2 cellular contexts compared by ENCODE assay signal in the genomic region with DNA sequence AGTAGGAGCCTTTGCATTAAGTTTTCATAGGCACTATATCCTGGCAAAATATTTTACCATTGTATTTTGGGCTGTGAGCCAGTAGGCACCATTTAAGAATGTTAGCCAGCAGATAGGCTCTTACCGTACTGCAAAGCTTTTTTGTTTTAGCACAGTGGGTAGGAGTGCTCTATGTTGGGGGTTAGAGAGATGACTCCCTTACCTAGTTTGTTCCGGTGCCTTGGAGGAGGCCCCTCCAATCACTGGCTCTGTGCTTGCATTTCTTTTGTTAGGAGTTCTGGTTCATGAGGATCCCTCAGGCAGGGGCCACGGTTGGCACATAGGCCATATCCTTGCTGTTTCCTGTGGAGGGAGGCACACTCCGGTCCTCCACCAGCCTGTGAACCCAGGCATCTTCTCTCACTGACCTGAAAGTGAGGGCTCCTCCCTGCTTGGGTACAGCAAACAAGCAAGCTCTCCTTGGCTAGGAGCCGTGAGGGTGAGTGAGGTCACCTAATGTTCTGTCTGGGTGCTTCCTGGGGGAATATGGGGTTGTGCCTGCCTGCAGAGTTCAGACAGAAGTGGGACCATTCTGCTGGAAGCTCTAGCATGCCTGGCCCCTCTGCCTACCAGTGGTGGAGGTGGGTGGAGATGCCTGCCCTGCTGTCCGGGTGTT.
TF ChIP-seq lines count a peak whose summit lies in the region.

No MANE protein-coding gene starts in this region.

TF ChIP-seq in A549, 52 proteins besides CTCF, POLR2A, EP300 and RAD21 (continued from another document):
- TF ChIP-seq, protein P1, sequence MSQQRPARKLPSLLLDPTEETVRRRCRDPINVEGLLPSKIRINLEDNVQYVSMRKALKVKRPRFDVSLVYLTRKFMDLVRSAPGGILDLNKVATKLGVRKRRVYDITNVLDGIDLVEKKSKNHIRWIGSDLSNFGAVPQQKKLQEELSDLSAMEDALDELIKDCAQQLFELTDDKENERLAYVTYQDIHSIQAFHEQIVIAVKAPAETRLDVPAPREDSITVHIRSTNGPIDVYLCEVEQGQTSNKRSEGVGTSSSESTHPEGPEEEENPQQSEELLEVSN (IDR thresholded peaks at IDR 0.05; ENCODE audit: borderline replicate concordance, low read depth): no peak
- TF ChIP-seq MYC (IDR thresholded peaks at IDR 0.05; ENCODE audit: borderline replicate concordance, low read length): no peak

TF ChIP-seq in K562, 482 proteins besides CTCF, POLR2A, EP300 and RAD21:
- TF ChIP-seq, protein P2, sequence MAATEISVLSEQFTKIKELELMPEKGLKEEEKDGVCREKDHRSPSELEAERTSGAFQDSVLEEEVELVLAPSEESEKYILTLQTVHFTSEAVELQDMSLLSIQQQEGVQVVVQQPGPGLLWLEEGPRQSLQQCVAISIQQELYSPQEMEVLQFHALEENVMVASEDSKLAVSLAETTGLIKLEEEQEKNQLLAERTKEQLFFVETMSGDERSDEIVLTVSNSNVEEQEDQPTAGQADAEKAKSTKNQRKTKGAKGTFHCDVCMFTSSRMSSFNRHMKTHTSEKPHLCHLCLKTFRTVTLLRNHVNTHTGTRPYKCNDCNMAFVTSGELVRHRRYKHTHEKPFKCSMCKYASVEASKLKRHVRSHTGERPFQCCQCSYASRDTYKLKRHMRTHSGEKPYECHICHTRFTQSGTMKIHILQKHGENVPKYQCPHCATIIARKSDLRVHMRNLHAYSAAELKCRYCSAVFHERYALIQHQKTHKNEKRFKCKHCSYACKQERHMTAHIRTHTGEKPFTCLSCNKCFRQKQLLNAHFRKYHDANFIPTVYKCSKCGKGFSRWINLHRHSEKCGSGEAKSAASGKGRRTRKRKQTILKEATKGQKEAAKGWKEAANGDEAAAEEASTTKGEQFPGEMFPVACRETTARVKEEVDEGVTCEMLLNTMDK (IDR thresholded peaks at IDR 0.05; ENCODE audit: borderline replicate concordance, insufficient read depth, low read depth, low read length, poor library complexity, severe bottlenecking): no peak
- TF ChIP-seq KAT2B (IDR thresholded peaks at IDR 0.05; ENCODE audit: low read depth, low read length) (no peak), ZNF57 (CRISPR knock-in tag; IDR thresholded peaks at IDR 0.05) (no peak), JUND (IDR thresholded peaks at IDR 0.05; ENCODE audit: borderline replicate concordance, low read depth, low read length) (no peak), JUND (tag; IDR thresholded peaks at IDR 0.05; ENCODE audit: borderline replicate concordance, low read depth, low read length) (no peak), NFE2L1 (tag; IDR thresholded peaks at IDR 0.05; ENCODE audit: borderline replicate concordance, low read depth) (no peak), PTRF (tag; IDR thresholded peaks at IDR 0.05) (no peak), SMARCB1 (IDR thresholded peaks at IDR 0.05; ENCODE audit: insufficient read length, low read depth) (no peak), RBM14 (IDR thresholded peaks at IDR 0.05; ENCODE audit: borderline replicate concordance, insufficient read depth, low read depth, low read length) (no peak), RBM34 (IDR thresholded peaks at IDR 0.05; ENCODE audit: borderline replicate concordance, insufficient read depth, low read length) (no peak), CSDE1 (IDR thresholded peaks at IDR 0.05) (no peak), ZFX (CRISPR knock-in tag; IDR thresholded peaks at IDR 0.05) (no peak), FOXK2 (conservative IDR thresholded peaks at IDR 0.05 in 1 of 2, IDR thresholded peaks at IDR 0.05 in 1 of 2; ENCODE audit: low read depth in 2 of 2) (no peak)
- TF ChIP-seq, protein P3, sequence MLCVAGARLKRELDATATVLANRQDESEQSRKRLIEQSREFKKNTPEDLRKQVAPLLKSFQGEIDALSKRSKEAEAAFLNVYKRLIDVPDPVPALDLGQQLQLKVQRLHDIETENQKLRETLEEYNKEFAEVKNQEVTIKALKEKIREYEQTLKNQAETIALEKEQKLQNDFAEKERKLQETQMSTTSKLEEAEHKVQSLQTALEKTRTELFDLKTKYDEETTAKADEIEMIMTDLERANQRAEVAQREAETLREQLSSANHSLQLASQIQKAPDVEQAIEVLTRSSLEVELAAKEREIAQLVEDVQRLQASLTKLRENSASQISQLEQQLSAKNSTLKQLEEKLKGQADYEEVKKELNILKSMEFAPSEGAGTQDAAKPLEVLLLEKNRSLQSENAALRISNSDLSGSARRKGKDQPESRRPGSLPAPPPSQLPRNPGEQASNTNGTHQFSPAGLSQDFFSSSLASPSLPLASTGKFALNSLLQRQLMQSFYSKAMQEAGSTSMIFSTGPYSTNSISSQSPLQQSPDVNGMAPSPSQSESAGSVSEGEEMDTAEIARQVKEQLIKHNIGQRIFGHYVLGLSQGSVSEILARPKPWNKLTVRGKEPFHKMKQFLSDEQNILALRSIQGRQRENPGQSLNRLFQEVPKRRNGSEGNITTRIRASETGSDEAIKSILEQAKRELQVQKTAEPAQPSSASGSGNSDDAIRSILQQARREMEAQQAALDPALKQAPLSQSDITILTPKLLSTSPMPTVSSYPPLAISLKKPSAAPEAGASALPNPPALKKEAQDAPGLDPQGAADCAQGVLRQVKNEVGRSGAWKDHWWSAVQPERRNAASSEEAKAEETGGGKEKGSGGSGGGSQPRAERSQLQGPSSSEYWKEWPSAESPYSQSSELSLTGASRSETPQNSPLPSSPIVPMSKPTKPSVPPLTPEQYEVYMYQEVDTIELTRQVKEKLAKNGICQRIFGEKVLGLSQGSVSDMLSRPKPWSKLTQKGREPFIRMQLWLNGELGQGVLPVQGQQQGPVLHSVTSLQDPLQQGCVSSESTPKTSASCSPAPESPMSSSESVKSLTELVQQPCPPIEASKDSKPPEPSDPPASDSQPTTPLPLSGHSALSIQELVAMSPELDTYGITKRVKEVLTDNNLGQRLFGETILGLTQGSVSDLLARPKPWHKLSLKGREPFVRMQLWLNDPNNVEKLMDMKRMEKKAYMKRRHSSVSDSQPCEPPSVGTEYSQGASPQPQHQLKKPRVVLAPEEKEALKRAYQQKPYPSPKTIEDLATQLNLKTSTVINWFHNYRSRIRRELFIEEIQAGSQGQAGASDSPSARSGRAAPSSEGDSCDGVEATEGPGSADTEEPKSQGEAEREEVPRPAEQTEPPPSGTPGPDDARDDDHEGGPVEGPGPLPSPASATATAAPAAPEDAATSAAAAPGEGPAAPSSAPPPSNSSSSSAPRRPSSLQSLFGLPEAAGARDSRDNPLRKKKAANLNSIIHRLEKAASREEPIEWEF (CRISPR knock-in tag; IDR thresholded peaks at IDR 0.05): no peak
- TF ChIP-seq, protein P4, sequence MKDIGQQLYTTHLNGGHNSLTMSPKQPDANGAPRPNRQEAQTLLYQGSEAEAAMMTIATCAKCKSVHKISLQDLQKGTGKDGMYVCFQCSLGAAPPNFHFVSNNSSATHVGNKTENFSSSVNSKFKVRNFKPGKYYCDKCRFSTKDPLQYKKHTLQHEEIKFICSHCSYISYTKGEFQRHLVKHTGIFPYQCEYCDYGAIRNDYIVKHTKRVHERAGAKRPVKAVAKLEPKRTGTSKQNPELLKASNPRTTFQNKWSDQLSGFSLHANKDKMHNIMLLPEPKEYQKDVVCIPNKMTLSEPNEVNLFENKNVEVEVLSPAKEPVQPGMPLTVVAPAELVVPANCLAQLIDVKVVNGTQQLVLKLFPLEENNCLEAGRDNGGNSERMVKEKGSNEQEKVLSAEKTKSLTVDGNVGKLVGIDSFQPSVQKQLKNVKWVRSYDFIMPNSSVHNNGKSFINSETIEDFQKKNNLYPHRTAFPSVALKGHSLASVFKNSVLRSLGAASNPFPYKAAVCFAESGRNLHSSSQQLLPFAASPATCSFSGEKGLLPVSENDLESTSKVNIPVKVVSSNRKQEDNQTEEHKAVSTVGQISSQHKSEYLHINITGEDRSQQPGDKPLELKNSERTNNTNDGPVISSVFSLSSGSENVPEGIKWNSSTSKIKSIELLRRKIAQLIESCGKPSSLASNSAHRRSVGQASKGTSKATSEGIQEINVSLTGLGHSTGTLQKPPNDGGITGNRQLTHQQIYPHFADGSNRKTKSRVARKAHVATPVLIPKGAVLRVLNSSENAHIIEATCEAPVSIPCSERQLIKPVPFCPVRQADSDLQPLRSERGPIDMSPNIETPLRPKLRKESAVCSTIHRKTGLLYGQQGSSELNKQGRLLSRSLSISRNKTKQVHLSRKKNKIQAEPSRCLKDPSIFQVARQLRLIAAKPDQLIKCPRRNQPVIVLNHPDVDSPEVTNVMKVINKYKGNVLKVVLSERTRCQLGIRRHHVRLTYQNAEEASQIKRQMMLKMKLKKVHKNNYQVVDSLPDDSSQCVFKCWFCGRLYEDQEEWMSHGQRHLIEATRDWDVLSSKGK (CRISPR knock-in tag; IDR thresholded peaks at IDR 0.05): no peak
- TF ChIP-seq, protein P5, sequence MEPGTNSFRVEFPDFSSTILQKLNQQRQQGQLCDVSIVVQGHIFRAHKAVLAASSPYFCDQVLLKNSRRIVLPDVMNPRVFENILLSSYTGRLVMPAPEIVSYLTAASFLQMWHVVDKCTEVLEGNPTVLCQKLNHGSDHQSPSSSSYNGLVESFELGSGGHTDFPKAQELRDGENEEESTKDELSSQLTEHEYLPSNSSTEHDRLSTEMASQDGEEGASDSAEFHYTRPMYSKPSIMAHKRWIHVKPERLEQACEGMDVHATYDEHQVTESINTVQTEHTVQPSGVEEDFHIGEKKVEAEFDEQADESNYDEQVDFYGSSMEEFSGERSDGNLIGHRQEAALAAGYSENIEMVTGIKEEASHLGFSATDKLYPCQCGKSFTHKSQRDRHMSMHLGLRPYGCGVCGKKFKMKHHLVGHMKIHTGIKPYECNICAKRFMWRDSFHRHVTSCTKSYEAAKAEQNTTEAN (CRISPR knock-in tag; IDR thresholded peaks at IDR 0.05): no peak
- TF ChIP-seq, protein P6, sequence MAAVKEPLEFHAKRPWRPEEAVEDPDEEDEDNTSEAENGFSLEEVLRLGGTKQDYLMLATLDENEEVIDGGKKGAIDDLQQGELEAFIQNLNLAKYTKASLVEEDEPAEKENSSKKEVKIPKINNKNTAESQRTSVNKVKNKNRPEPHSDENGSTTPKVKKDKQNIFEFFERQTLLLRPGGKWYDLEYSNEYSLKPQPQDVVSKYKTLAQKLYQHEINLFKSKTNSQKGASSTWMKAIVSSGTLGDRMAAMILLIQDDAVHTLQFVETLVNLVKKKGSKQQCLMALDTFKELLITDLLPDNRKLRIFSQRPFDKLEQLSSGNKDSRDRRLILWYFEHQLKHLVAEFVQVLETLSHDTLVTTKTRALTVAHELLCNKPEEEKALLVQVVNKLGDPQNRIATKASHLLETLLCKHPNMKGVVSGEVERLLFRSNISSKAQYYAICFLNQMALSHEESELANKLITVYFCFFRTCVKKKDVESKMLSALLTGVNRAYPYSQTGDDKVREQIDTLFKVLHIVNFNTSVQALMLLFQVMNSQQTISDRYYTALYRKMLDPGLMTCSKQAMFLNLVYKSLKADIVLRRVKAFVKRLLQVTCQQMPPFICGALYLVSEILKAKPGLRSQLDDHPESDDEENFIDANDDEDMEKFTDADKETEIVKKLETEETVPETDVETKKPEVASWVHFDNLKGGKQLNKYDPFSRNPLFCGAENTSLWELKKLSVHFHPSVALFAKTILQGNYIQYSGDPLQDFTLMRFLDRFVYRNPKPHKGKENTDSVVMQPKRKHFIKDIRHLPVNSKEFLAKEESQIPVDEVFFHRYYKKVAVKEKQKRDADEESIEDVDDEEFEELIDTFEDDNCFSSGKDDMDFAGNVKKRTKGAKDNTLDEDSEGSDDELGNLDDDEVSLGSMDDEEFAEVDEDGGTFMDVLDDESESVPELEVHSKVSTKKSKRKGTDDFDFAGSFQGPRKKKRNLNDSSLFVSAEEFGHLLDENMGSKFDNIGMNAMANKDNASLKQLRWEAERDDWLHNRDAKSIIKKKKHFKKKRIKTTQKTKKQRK (IDR thresholded peaks at IDR 0.05; ENCODE audit: borderline replicate concordance, low read depth, low read length): no peak
- TF ChIP-seq, protein P7, sequence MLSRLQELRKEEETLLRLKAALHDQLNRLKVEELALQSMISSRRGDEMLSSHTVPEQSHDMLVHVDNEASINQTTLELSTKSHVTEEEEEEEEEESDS (CRISPR knock-in tag; IDR thresholded peaks at IDR 0.05): no peak
